ENCODE assay signal across 11 cellular contexts in genomic region chr9:97511762-97512429, GRCh38. TPM values are rescaled to one million over a fixed set of nuclear protein-coding genes. Genes with fewer than 3 reads are reported as not detected.
DNase-seq lines count a peak whose midpoint lies in the region; ATAC-seq, FAIRE-seq and TF ChIP-seq lines count a peak whose summit lies in the region.
"Had no signal": no experiment of that assay in that cellular context is flagged by ENCODE, and none has a peak within 500 bp of the region (broad histone marks: within the 10 kb centered on the region; RNA-seq: fewer than 3 reads in every experiment).

No MANE protein-coding gene starts in this region.

- H3K36me3 ChIP-seq in PC-9 (ENCODE audit: low read depth), result peaks cover 6% of the 10 kb centered on the region; the same call in 1 of the 2 replicates
- H3K36me3 ChIP-seq in gastroesophageal sphincter, result peaks cover 0 to 6% of the 10 kb centered on the region in 2 donors
- H3K36me3 ChIP-seq: cardiac muscle cell had no signal

- ATAC-seq in A549 (peak in 1 of 2 experiments; percentile 50; a peak in 3 of 6 replicates), gastroesophageal sphincter (no peak), HG02973 (IDR thresholded peaks at IDR 0.05; ENCODE audit: unreplicated experiment) (no peak)

- peaks cover 20% of the 10 kb centered on the region for H3F3A ChIP-seq in PC-9 (ENCODE audit: insufficient read depth, low read depth)

- intact Hi-C loops in PC-9 (cut with micrococcal nuclease; ENCODE audit: unreplicated experiment), result no loop called here

- H3K4me1 ChIP-seq in A549 (peaks cover 11% of the 10 kb centered on the region; the same call in 2 of the 3 replicates), PC-9 (replicated peaks; ENCODE audit: insufficient read depth) (peaks cover 18% of the 10 kb centered on the region), gastroesophageal sphincter (peaks cover 0 to 90% (median 3%) of the 10 kb centered on the region in 3 donors)

- H3K9me3 ChIP-seq in A549, result no peaks in the 10 kb centered on the region
- 0 out of 2 replicates have a peak, but pooled peaks cover 6% of the 10 kb centered on the region for H3K9me3 ChIP-seq in PC-9 (ENCODE audit: insufficient read depth, low read depth)
- no peaks in the 10 kb centered on the region for H3K9me3 ChIP-seq in gastroesophageal sphincter

- H4K20me1 ChIP-seq in PC-9 (ENCODE audit: insufficient read depth), result no peaks in the 10 kb centered on the region

- H3K9me2 ChIP-seq in PC-9 (ENCODE audit: insufficient read depth), result no peaks in the 10 kb centered on the region

- TF ChIP-seq POLR2A in A549 (IDR thresholded peaks at IDR 0.05; ENCODE audit: low read length), result no peak
- TF ChIP-seq POLR2A in GM12891 (IDR thresholded peaks at IDR 0.05; ENCODE audit: low read depth, low read length), result no peak
- TF ChIP-seq POLR2A in gastroesophageal sphincter (IDR thresholded peaks at IDR 0.05), result no peak

- H3K27ac ChIP-seq in A549, result no peak overlapping the region
- peak overlapping the region; percentile 73 for H3K27ac ChIP-seq in PC-9
- H3K27ac ChIP-seq in gastroesophageal sphincter, result peak overlapping the region in 3 of 4 donors; percentile 41 to 56 (median 43)
- H3K27ac ChIP-seq: cardiac muscle cell had no signal

- TF ChIP-seq EP300 in A549 (IDR thresholded peaks at IDR 0.05), result no peak
- TF ChIP-seq EP300 in gastroesophageal sphincter (IDR thresholded peaks at IDR 0.05), result no peak

- TF ChIP-seq CTCF in A549 (IDR thresholded peaks at IDR 0.05) (no peak), PC-9 (conservative IDR thresholded peaks at IDR 0.05) (no peak), gastroesophageal sphincter (IDR thresholded peaks at IDR 0.05) (no peak)

- no peak for FAIRE-seq in A549 (lab: Jason Lieb, UNC)
- peak; percentile 20 for FAIRE-seq in GM12891 (lab: Jason Lieb, UNC)
- FAIRE-seq in frontal cortex (lab: Jason Lieb, UNC), result no peak

- POLR2A ChIA-PET in A549 (lab: Yijun Ruan, JAX) (no interaction called here), PC-9 (lab: Charles Lee; ENCODE audit: unreplicated experiment) (no interaction called here)

- TF ChIP-seq RAD21 in A549 (conservative IDR thresholded peaks at IDR 0.05 in 1 of 2, IDR thresholded peaks at IDR 0.05 in 1 of 2), result no peak

- CTCF ChIA-PET in A549 (lab: Yijun Ruan, JAX) (no interaction called here), PC-9 (lab: Charles Lee) (interaction anchor here (1.1 kb wide), 1 partner anchor 11 kb away, joined by 3 read pairs; the partner anchor contains the start of gene TMOD1)

- no TSS peak for BruUV-seq in PC-9 (replicated peaks; lab: Mats Ljungman, UMichigan)

- no peaks in the 10 kb centered on the region for H3K79me2 ChIP-seq in PC-9 (ENCODE audit: low read depth)

- H3K27me3 ChIP-seq in PC-9 (ENCODE audit: insufficient read depth, low read depth) (no peaks in the 10 kb centered on the region), gastroesophageal sphincter (no peaks in the 10 kb centered on the region)
- H3K27me3 ChIP-seq: cardiac muscle cell had no signal

- peak in 1 of 2 experiments; percentile 46 for DNase-seq in A549 (ENCODE audit: low read depth in 1 of 2, low spot score in 1 of 2)
- no peak for DNase-seq in GM12891 (ENCODE audit: insufficient read length, low spot score)
- peak; percentile 45 to 84 for DNase-seq in PC-9
- no peak for DNase-seq in RPMI8226
- DNase-seq in middle frontal gyrus (ENCODE audit: extremely low spot score, low spot score), result no peak
- no peak for DNase-seq in frontal cortex (ENCODE audit: low spot score in 2 of 2)
- DNase-seq: NCI-H526; stimulated activated naive CD4-positive, alpha-beta T cell treated with Interleukin-2 at 50 U/mL for 16 hours had no signal

- no peak overlapping the region for H3K4me2 ChIP-seq in A549
- 0 out of 2 replicates have a peak overlapping the region, but pooled peaks have one; percentile 18 for H3K4me2 ChIP-seq in PC-9

- no peak overlapping the region for H3K4me3 ChIP-seq in A549
- no peak overlapping the region; the same call in 1 of the 2 replicates for H3K4me3 ChIP-seq in PC-9
- no peak overlapping the region for H3K4me3 ChIP-seq in gastroesophageal sphincter
- H3K4me3 ChIP-seq: cardiac muscle cell had no signal

- H2AFZ ChIP-seq in PC-9, result no peak overlapping the region

- WGBS in A549 (ENCODE audit: missing lambda C conversion rate), result 45% methylated on average over 5 of the region's 5 CpGs
- 69 to 84% methylated on average over 4 to 5 of the region's 5 CpGs for WGBS in gastroesophageal sphincter (ENCODE audit: low coverage in 1 of 2), 2 donors

TF ChIP-seq in A549, 52 proteins besides CTCF, POLR2A, EP300 and RAD21:
- TF ChIP-seq FOSL2 (IDR thresholded peaks at IDR 0.05) (no peak), FOSL2 (CRISPR knock-in tag; IDR thresholded peaks at IDR 0.05) (0 out of 2 replicates have a peak, but pooled peaks have one; percentile 33), ZNF302 (CRISPR knock-in tag; IDR thresholded peaks at IDR 0.05) (no peak), MAX (IDR thresholded peaks at IDR 0.05) (no peak), PHF8 (IDR thresholded peaks at IDR 0.05; ENCODE audit: borderline replicate concordance, low read depth) (no peak), ZFP36 (IDR thresholded peaks at IDR 0.05; ENCODE audit: borderline replicate concordance, partially characterized antibody) (peak; percentile 82), RFX5 (IDR thresholded peaks at IDR 0.05) (peak; percentile 91)

TF ChIP-seq in GM12891, 5 proteins besides CTCF, POLR2A, EP300 and RAD21:
- TF ChIP-seq SPI1 (IDR thresholded peaks at IDR 0.05; ENCODE audit: low read depth, low read length) (peak; percentile 36; the same call in 1 of the 2 replicates), POLR2AphosphoS5 (IDR thresholded peaks at IDR 0.05; ENCODE audit: low read depth, low read length) (no peak; the same call in 1 of the 2 replicates)

RNA-seq across cellular contexts. Expression of gene TMOD1, which starts 10.4 kb away (rescaled TPM):
- 0.28 and 0.48 TPM in 2 replicates for polyA plus RNA-seq in A549 (2011; rRNA removed)
- polyA plus RNA-seq in A549 (2012; cell fraction: cytosol; rRNA removed), result 0.21 and 0.25 TPM in 2 replicates
- polyA plus RNA-seq in A549 (2012; cell fraction: nucleus; rRNA removed), result 0.17 TPM in 2 replicates
- 0.62 to 0.98 TPM (median 0.80 TPM) in 3 replicates for polyA plus RNA-seq in A549 (2017; fragmentation: RNase III; extraction: RNeasy Plus Mini Kit Qiagen cat#74134 plus additional on column Dnase treatment)
- polyA minus RNA-seq in A549 (2011; rRNA and poly(A)+ RNA removed), result 0.19 and 0.21 TPM in 2 replicates
- 17.4 TPM for polyA plus RNA-seq in GM12891 (2012; ENCODE audit: low read depth, missing spikeins)
- total RNA-seq in PC-9 (2021), result 6.8 and 7.1 TPM in 2 replicates
- 10 to 100 TPM; 38.6 to 99.6 (median 76.7) TPM for total RNA-seq in gastroesophageal sphincter
- total RNA-seq in frontal cortex, result 20.0 TPM

Comparison
In these comparisons a context has a peak if more than half of its experiments do, and no peak if none do; other contexts are left out.
1. DNase-seq: peak in PC-9 (2 of 2); none in GM12891 (single experiment), RPMI8226 (single experiment), middle frontal gyrus (single experiment) and frontal cortex (0 of 2).
2. H3K27ac ChIP-seq: peak in PC-9 (single experiment) and gastroesophageal sphincter (3 of 4); none in A549 (0 of 2).